In genomic region chr7:50207682-50208255, GRCh38 we compare ENCODE assay signal across 15 cellular contexts.
DNase-seq lines count a peak whose midpoint lies in the region; ATAC-seq and TF ChIP-seq lines count a peak whose summit lies in the region.
"Had no signal": no experiment of that assay in that cellular context is flagged by ENCODE, and none has a peak within 500 bp of the region (broad histone marks: within the 10 kb centered on the region; RNA-seq: fewer than 3 reads in every experiment).

No MANE protein-coding gene starts in this region.

- ATAC-seq in T-cell (replicated peaks in 1 of 4): no peak
- ATAC-seq in HG02798 (IDR thresholded peaks at IDR 0.05; ENCODE audit: poor library complexity, unreplicated experiment): no peak

- no peak overlapping the region for H4K12ac ChIP-seq in trophoblast cell (ENCODE audit: low read depth, low read length)

- H2BK12ac ChIP-seq in trophoblast cell (ENCODE audit: low read length): no peak overlapping the region

- no peak overlapping the region for H3K4me3 ChIP-seq in endodermal cell (ENCODE audit: low read length)
- H3K4me3 ChIP-seq in thymus (ENCODE audit: low read length): no peak overlapping the region
- H3K4me3 ChIP-seq in trophoblast cell (ENCODE audit: low read depth, low read length): no peak overlapping the region
- H3K4me3 ChIP-seq: smooth muscle cell had no signal

- DNase-seq in activated naive CD4-positive, alpha-beta T cell treated with anti-CD3 and anti-CD28 coated beads, Interleukin-2, amount 50 U/mL, for 16 hours: no peak
- DNase-seq in T-cell (no peak), endodermal cell (peak; percentile 8), trophoblast cell (no peak), NCI-H69 (lab: John Stamatoyannopoulos, UW) (no peak)
- DNase-seq: AML-193, mesendoderm, NCI-H1417 treated with DMSO at 0.1 percent for 48 hours, NCI-H446 treated with DMSO at 0.1 percent for 48 hours, occipital lobe had no signal

- H3K9me3 Mint-ChIP-seq in activated naive CD4-positive, alpha-beta T cell treated with anti-CD3 and anti-CD28 coated beads, Interleukin-2, amount 50 U/mL, for 24 hours: no peaks in the 10 kb centered on the region
- H3K9me3 Mint-ChIP-seq in T-cell (no peaks in the 10 kb centered on the region), endodermal cell (no peaks in the 10 kb centered on the region)
- H3K9me3 Mint-ChIP-seq: brain had no signal

- H3K4ac ChIP-seq in trophoblast cell (ENCODE audit: low read depth, low read length): no peak overlapping the region

- H3K9ac ChIP-seq in endodermal cell (ENCODE audit: extremely low read depth, low read length, poor library complexity, severe bottlenecking) (no peak overlapping the region), trophoblast cell (ENCODE audit: low read length) (no peak overlapping the region)

- H3K27me3 ChIP-seq in endodermal cell (ENCODE audit: control insufficient read depth, insufficient read depth, low read length, poor library complexity, severe bottlenecking) (no peaks in the 10 kb centered on the region), thymus (ENCODE audit: control insufficient read depth, insufficient read depth) (no peaks in the 10 kb centered on the region), trophoblast cell (ENCODE audit: insufficient read depth, low read length) (no peaks in the 10 kb centered on the region)

- H3K27ac ChIP-seq in endodermal cell (ENCODE audit: low read depth, low read length) (no peak overlapping the region), thymus (ENCODE audit: low read depth) (peak overlapping the region; percentile 83), trophoblast cell (ENCODE audit: low read depth, low read length) (no peak overlapping the region)

- no peak overlapping the region for H2AFZ ChIP-seq in trophoblast cell (ENCODE audit: insufficient read depth, low read length, poor library complexity)

- H3K4me3 Mint-ChIP-seq in activated naive CD4-positive, alpha-beta T cell treated with anti-CD3 and anti-CD28 coated beads, Interleukin-2, amount 50 U/mL, for 24 hours: peak overlapping the region; percentile 47
- peak overlapping the region in 1 of 3 donors; percentile 84 for H3K4me3 Mint-ChIP-seq in T-cell
- no peak overlapping the region for H3K4me3 Mint-ChIP-seq in endodermal cell
- H3K4me3 Mint-ChIP-seq: brain had no signal

- H2AK5ac ChIP-seq in trophoblast cell (ENCODE audit: low read length): no peak overlapping the region

- H3K79me2 ChIP-seq in trophoblast cell (ENCODE audit: control insufficient read depth, insufficient read depth, low read length, poor library complexity): no peaks in the 10 kb centered on the region

- no peak overlapping the region for H2BK120ac ChIP-seq in trophoblast cell (ENCODE audit: insufficient read depth, low read length, poor library complexity)

- CTCF ChIA-PET in T-cell (lab: Charles Lee): interaction anchor here (1.0 to 3.9 kb wide), 10 partner anchors 18 to 164 kb away, joined by 3 to 103 read pairs (median 11); no protein-coding TSS in a partner anchor

- H4K91ac ChIP-seq in trophoblast cell (ENCODE audit: low read depth, low read length): no peak overlapping the region

- H3K14ac ChIP-seq in trophoblast cell (ENCODE audit: low read length): no peak overlapping the region

- H3K18ac ChIP-seq in trophoblast cell (ENCODE audit: low read length): no peak overlapping the region

- peak overlapping the region; percentile 87 for H3K27ac Mint-ChIP-seq in activated naive CD4-positive, alpha-beta T cell treated with anti-CD3 and anti-CD28 coated beads, Interleukin-2, amount 50 U/mL, for 24 hours
- peak overlapping the region; percentile 88 to 95 for H3K27ac Mint-ChIP-seq in T-cell
- H3K27ac Mint-ChIP-seq in endodermal cell: no peak overlapping the region
- H3K27ac Mint-ChIP-seq: brain had no signal

- peaks cover 100% of the 10 kb centered on the region for H3K4me1 Mint-ChIP-seq in activated naive CD4-positive, alpha-beta T cell treated with anti-CD3 and anti-CD28 coated beads, Interleukin-2, amount 50 U/mL, for 24 hours
- H3K4me1 Mint-ChIP-seq in T-cell (peaks cover 87 to 95% (median 95%) of the 10 kb centered on the region in 3 donors), endodermal cell (no peaks in the 10 kb centered on the region)
- H3K4me1 Mint-ChIP-seq: brain had no signal

- no peak overlapping the region for H4K8ac ChIP-seq in trophoblast cell (ENCODE audit: low read depth, low read length)

- 86 to 91% methylated on average over 13 to 15 of the region's 15 CpGs for WGBS in endodermal cell (ENCODE audit: insufficient coverage in 1 of 2, insufficient read length in 1 of 2), 2 experiments
- 89% methylated on average over 15 of the region's 15 CpGs for WGBS in thymus
- WGBS in trophoblast cell (ENCODE audit: extremely low coverage, insufficient coverage, insufficient read length): no CpG with 5 or more reads among the region's 15 CpGs

- H3K9me3 ChIP-seq in endodermal cell (ENCODE audit: control insufficient read depth, low read length): no peaks in the 10 kb centered on the region
- no peaks in the 10 kb centered on the region for H3K9me3 ChIP-seq in thymus (ENCODE audit: control insufficient read depth)
- H3K9me3 ChIP-seq in trophoblast cell (ENCODE audit: insufficient read depth, low read depth, low read length): peaks cover 5% of the 10 kb centered on the region

- POLR2A ChIA-PET in T-cell (lab: Charles Lee): interaction anchor here in 1 of 2 donors (0.8 kb wide), 1 partner anchor 10 kb away, joined by 3 read pairs; no protein-coding TSS in a partner anchor

- no peak overlapping the region for H3K4me2 ChIP-seq in trophoblast cell (ENCODE audit: low read length)
- H3K4me2 ChIP-seq: smooth muscle cell had no signal

- H3K23ac ChIP-seq in trophoblast cell (ENCODE audit: low read length): no peak overlapping the region

- H3K36me3 ChIP-seq in endodermal cell (ENCODE audit: control insufficient read depth, insufficient read depth, low read length) (no peaks in the 10 kb centered on the region), thymus (ENCODE audit: control insufficient read depth, insufficient read depth) (no peaks in the 10 kb centered on the region), trophoblast cell (ENCODE audit: control insufficient read depth in 1 of 2, insufficient read depth in 2 of 2, low read length in 2 of 2) (no peaks in the 10 kb centered on the region)

- H3K79me1 ChIP-seq in trophoblast cell (ENCODE audit: low read length): no peaks in the 10 kb centered on the region

- no peaks in the 10 kb centered on the region for H3K36me3 Mint-ChIP-seq in activated naive CD4-positive, alpha-beta T cell treated with anti-CD3 and anti-CD28 coated beads, Interleukin-2, amount 50 U/mL, for 24 hours
- H3K36me3 Mint-ChIP-seq in T-cell: no peaks in the 10 kb centered on the region
- H3K36me3 Mint-ChIP-seq in endodermal cell (ENCODE audit: low read depth): no peaks in the 10 kb centered on the region
- H3K36me3 Mint-ChIP-seq: brain had no signal

- no peaks in the 10 kb centered on the region for H3K27me3 Mint-ChIP-seq in activated naive CD4-positive, alpha-beta T cell treated with anti-CD3 and anti-CD28 coated beads, Interleukin-2, amount 50 U/mL, for 24 hours
- no peaks in the 10 kb centered on the region for H3K27me3 Mint-ChIP-seq in T-cell
- no peaks in the 10 kb centered on the region for H3K27me3 Mint-ChIP-seq in endodermal cell (ENCODE audit: insufficient read depth)

- no peaks in the 10 kb centered on the region for H3K4me1 ChIP-seq in endodermal cell (ENCODE audit: control insufficient read depth, insufficient read depth, low read length)
- H3K4me1 ChIP-seq in thymus (ENCODE audit: control insufficient read depth, insufficient read depth, low read length): peaks cover 72% of the 10 kb centered on the region
- H3K4me1 ChIP-seq in trophoblast cell (ENCODE audit: control insufficient read depth in 1 of 2, insufficient read depth in 2 of 2, low read length in 2 of 2): peaks cover 0 to 2% of the 10 kb centered on the region in 2 experiments

- H2BK5ac ChIP-seq in trophoblast cell (ENCODE audit: low read depth, low read length, poor library complexity): no peak overlapping the region

- no peak for TF ChIP-seq CTCF in endodermal cell (conservative IDR thresholded peaks at IDR 0.05)
